Comparison of ENCODE assay signal across 18 cellular contexts in genomic region chr9:95079461-95079860, GRCh38.
A peak's percentile ranks its signal among the peaks of the same experiment; 100 is the strongest.
DNase-seq lines count a peak whose midpoint lies in the region; ATAC-seq, FAIRE-seq and TF ChIP-seq lines count a peak whose summit lies in the region.
"Had no signal": no experiment of that assay in that cellular context is flagged by ENCODE, and none has a peak within 500 bp of the region (broad histone marks: within the 10 kb centered on the region; RNA-seq: fewer than 3 reads in every experiment).

No MANE protein-coding gene starts in this region.

- peaks cover 66% of the 10 kb centered on the region for H3K36me3 ChIP-seq in lower lobe of right lung
- H3K36me3 ChIP-seq in smooth muscle cell (ENCODE audit: low read depth) = peaks cover 8% of the 10 kb centered on the region
- peaks cover 54% of the 10 kb centered on the region for H3K36me3 ChIP-seq in WERI-Rb-1

- ATAC-seq in lower lobe of right lung (peak; percentile 2 to 11), HG02973 (IDR thresholded peaks at IDR 0.05; ENCODE audit: unreplicated experiment) (no peak)
- ATAC-seq: activated CD8-positive, alpha-beta T cell treated with anti-CD3 and anti-CD28 coated beads for 36 hours; activated T-cell treated with anti-CD3 and anti-CD28 coated beads, Interleukin-2, amount 50 U/mL, for 4 hours had no signal

- TF ChIP-seq CTCF in 22Rv1 (IDR thresholded peaks at IDR 0.05) (no peak), lower lobe of right lung (IDR thresholded peaks at IDR 0.05) (no peak), smooth muscle cell (IDR thresholded peaks at IDR 0.05; ENCODE audit: borderline replicate concordance, insufficient read depth, poor library complexity, severe bottlenecking) (no peak), WERI-Rb-1 (IDR thresholded peaks at IDR 0.05; ENCODE audit: low read depth, low read length) (no peak)

- intact Hi-C loops in lower lobe of right lung (cut with DNase I) = no loop called here

- no peaks in the 10 kb centered on the region for H3K27me3 ChIP-seq in lower lobe of right lung (ENCODE audit: low read depth)
- no peaks in the 10 kb centered on the region for H3K27me3 ChIP-seq in smooth muscle cell (ENCODE audit: low read depth)
- no peaks in the 10 kb centered on the region for H3K27me3 ChIP-seq in WERI-Rb-1 (ENCODE audit: insufficient read depth, low read depth, severe bottlenecking)
- H3K27me3 ChIP-seq: SJSA1 had no signal

- H3K79me2 ChIP-seq in smooth muscle cell (ENCODE audit: low read depth) = peaks cover 99% of the 10 kb centered on the region

- H3K4me1 ChIP-seq in lower lobe of right lung = peaks cover 52% of the 10 kb centered on the region
- H3K4me1 ChIP-seq in smooth muscle cell (ENCODE audit: low read depth) = peaks cover 54% of the 10 kb centered on the region
- H3K4me1 ChIP-seq: SJSA1 had no signal

- H3K4me3 ChIP-seq in lower lobe of right lung (no peak overlapping the region), smooth muscle cell (no peak overlapping the region), WERI-Rb-1 (ENCODE audit: low read depth, low read length) (no peak overlapping the region)
- H3K4me3 ChIP-seq: SJSA1 had no signal

- H3K4me2 ChIP-seq in smooth muscle cell = peak overlapping the region; percentile 42

- no peak for TF ChIP-seq POLR2A in H54 (IDR thresholded peaks at IDR 0.05; ENCODE audit: low read depth, low read length)

- H3K27ac ChIP-seq in 22Rv1 (peak overlapping the region; percentile 17; the same call in 1 of the 2 replicates), caudate nucleus (ENCODE audit: low read depth, low read length) (peak overlapping the region; percentile 98), lower lobe of right lung (peak overlapping the region; percentile 37), smooth muscle cell (ENCODE audit: low read depth) (peak overlapping the region; percentile 77), WERI-Rb-1 (no peak overlapping the region)
- H3K27ac ChIP-seq: SJSA1 had no signal

- H3K9me3 ChIP-seq in lower lobe of right lung = no peaks in the 10 kb centered on the region
- no peaks in the 10 kb centered on the region for H3K9me3 ChIP-seq in smooth muscle cell (replicated peaks; ENCODE audit: low read depth)
- H3K9me3 ChIP-seq in WERI-Rb-1 (ENCODE audit: severe bottlenecking) = no peaks in the 10 kb centered on the region
- H3K9me3 ChIP-seq: SJSA1 had no signal

- H2AFZ ChIP-seq in smooth muscle cell (ENCODE audit: low read depth) = no peak overlapping the region

- peaks cover 99% of the 10 kb centered on the region for H4K20me1 ChIP-seq in smooth muscle cell (ENCODE audit: low read depth)

- FAIRE-seq in H54 (lab: Jason Lieb, UNC) = no peak
- FAIRE-seq: GM12892, keratinocyte had no signal

- no peak overlapping the region for H3K9ac ChIP-seq in smooth muscle cell (ENCODE audit: low read depth)

- DNase-seq in caudate nucleus (lab: John Stamatoyannopoulos, UW) (no peak), lower lobe of right lung (no peak), smooth muscle cell (lab: John Stamatoyannopoulos, UW; ENCODE audit: unreplicated experiment) (no peak), NOMO-1 treated with DMSO at 0.1 percent for 48 hours (lab: John Stamatoyannopoulos, UW; ENCODE audit: unreplicated experiment) (no peak), WERI-Rb-1 (no peak), H54 (ENCODE audit: insufficient read length, low spot score) (no peak)
- DNase-seq: ACHN; activated B cell treated with CpG ODN at 0.5 μM for 24 hours; activated CD8-positive, alpha-beta T cell treated with anti-CD3 and anti-CD28 coated beads for 36 hours; activated T-cell treated with anti-CD3 and anti-CD28 coated beads, Interleukin-2, amount 50 U/mL, for 4 hours; DMS153; NCI-H1092 treated with DMSO at 0.1 percent for 48 hours; NCI-H526 treated with DMSO at 0.1 percent for 48 hours had no signal

- WGBS in smooth muscle cell (ENCODE audit: low lambda C conversion rate) = 94% methylated on average over 10 of the region's 10 CpGs

- H3F3A ChIP-seq in smooth muscle cell (ENCODE audit: low read depth) = peaks cover 34% of the 10 kb centered on the region
